9 cellular contexts compared by ENCODE assay signal in the genomic region with DNA sequence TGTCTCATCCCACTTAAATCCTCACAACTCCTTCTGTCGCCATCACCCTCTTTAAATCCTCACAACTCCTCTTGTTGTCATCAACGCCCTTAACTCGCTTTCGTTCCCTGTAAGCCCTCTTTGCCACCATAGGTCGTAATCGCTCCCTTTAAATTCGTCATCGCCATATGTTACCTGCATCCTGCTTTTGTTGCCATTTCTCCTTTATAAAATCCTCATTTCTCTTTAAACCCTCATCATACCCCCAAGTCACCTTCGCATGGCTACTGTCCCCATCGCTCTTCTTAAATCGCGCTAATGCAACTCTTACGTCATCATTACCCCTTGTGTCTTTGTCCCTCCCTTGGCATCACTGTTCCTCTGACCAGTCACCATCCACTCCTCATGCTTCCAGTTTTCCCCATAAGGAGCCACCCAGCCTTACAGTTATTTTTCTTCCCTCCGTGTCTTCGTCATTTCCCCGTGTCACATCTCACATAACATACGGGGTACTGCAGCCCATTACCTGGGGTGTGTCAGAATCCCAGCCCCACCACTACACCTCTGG. TPM values are rescaled to one million over a fixed set of nuclear protein-coding genes. Genes with fewer than 3 reads are reported as not detected.
DNase-seq lines count a peak whose midpoint lies in the region; ATAC-seq and TF ChIP-seq lines count a peak whose summit lies in the region.
"Had no signal": no experiment of that assay in that cellular context is flagged by ENCODE, and none has a peak within 500 bp of the region (broad histone marks: within the 10 kb centered on the region; RNA-seq: fewer than 3 reads in every experiment).

No MANE protein-coding gene starts in this region.

- no peaks in the 10 kb centered on the region for H3F3A ChIP-seq in MM.1S (ENCODE audit: insufficient read depth, low read length)

- no peaks in the 10 kb centered on the region for H4K20me1 ChIP-seq in MM.1S (ENCODE audit: insufficient read depth, low read length)

- H3K79me2 ChIP-seq in MM.1S (ENCODE audit: low read length): peaks cover 34% of the 10 kb centered on the region

- no peaks in the 10 kb centered on the region for H3K9me3 ChIP-seq in MM.1S (replicated peaks; ENCODE audit: insufficient read depth, low read length)
- no peaks in the 10 kb centered on the region for H3K9me3 ChIP-seq in WERI-Rb-1 (ENCODE audit: severe bottlenecking)

- H3K36me3 ChIP-seq in MM.1S (replicated peaks; ENCODE audit: insufficient read depth, low read length) (no peaks in the 10 kb centered on the region), WERI-Rb-1 (peaks cover 12% of the 10 kb centered on the region)

- TF ChIP-seq CTCF in MM.1S (IDR thresholded peaks at IDR 0.05; ENCODE audit: low read length): no peak
- no peak for TF ChIP-seq CTCF in WERI-Rb-1 (IDR thresholded peaks at IDR 0.05; ENCODE audit: low read depth, low read length)
- TF ChIP-seq CTCF in fibroblast of the aortic adventitia (IDR thresholded peaks at IDR 0.05; ENCODE audit: insufficient read depth, low read length): no peak

- H2AFZ ChIP-seq in MM.1S (ENCODE audit: low read length): peak overlapping the region; percentile 55

- H3K27me3 ChIP-seq in MM.1S (replicated peaks; ENCODE audit: insufficient read depth, low read length): no peaks in the 10 kb centered on the region
- no peaks in the 10 kb centered on the region for H3K27me3 ChIP-seq in WERI-Rb-1 (ENCODE audit: insufficient read depth, low read depth, severe bottlenecking)

- no peak for ATAC-seq in HG03135 (IDR thresholded peaks at IDR 0.05; ENCODE audit: unreplicated experiment)

- H3K4me2 ChIP-seq in MM.1S (ENCODE audit: low read depth, low read length): peak overlapping the region; percentile 90

- H3K27ac ChIP-seq in MM.1S (ENCODE audit: low read length) (no peak overlapping the region), WERI-Rb-1 (peak overlapping the region; percentile 65)

- H3K9ac ChIP-seq in MM.1S (ENCODE audit: low read length): peak overlapping the region; percentile 35; the same call in 1 of the 2 replicates

- H3K4me3 ChIP-seq in MM.1S (ENCODE audit: low read length) (peak overlapping the region; percentile 63), WERI-Rb-1 (ENCODE audit: low read depth, low read length) (peak overlapping the region; percentile 76), fibroblast of the aortic adventitia (ENCODE audit: low read depth, low read length) (peak overlapping the region; percentile 98)

- H3K4me1 ChIP-seq in MM.1S (ENCODE audit: low read length): peaks cover 4% of the 10 kb centered on the region; the same call in 1 of the 2 replicates

- DNase-seq in NCI-H2196 (lab: John Stamatoyannopoulos, UW; ENCODE audit: unreplicated experiment) (peak; percentile 20), NCI-H2196 treated with DMSO at 0.1 percent for 48 hours (lab: John Stamatoyannopoulos, UW; ENCODE audit: unreplicated experiment) (no peak), MM.1S (peak; percentile 11), WERI-Rb-1 (no peak), fibroblast of the aortic adventitia (ENCODE audit: low read depth) (peak; percentile 72), pons (ENCODE audit: low spot score) (peak; percentile 55), ecto neural progenitor cell (ENCODE audit: low spot score) (no peak)

- no peaks in the 10 kb centered on the region for H3K9me2 ChIP-seq in MM.1S (replicated peaks; ENCODE audit: insufficient read depth, low read length)

RNA-seq across cellular contexts. Expression of gene PLD3, which starts 0.5 kb away (rescaled TPM):
- 179 and 252 TPM in 2 replicates for total RNA-seq in fibroblast of the aortic adventitia (ENCODE audit: low replicate concordance)

RNA-seq across cellular contexts. Expression of gene C19orf47, which starts 0.8 kb away (rescaled TPM):
- 1.2 and 9.1 TPM in 2 replicates for total RNA-seq in fibroblast of the aortic adventitia (ENCODE audit: low replicate concordance)

RNA-seq across cellular contexts. Expression of gene HIPK4, which starts 40.9 kb away (rescaled TPM):
- 0.18 TPM in 1 of 2 replicates, not detected in the other for total RNA-seq in fibroblast of the aortic adventitia (ENCODE audit: low replicate concordance)
- total RNA-seq: glomerular endothelial cell had no signal

Comparison
In these comparisons a context has a peak if more than half of its experiments do, and no peak if none do; other contexts are left out.
1. DNase-seq: peak in NCI-H2196 (single experiment), MM.1S (single experiment), fibroblast of the aortic adventitia (single experiment) and pons (single experiment); none in NCI-H2196 treated with DMSO at 0.1 percent for 48 hours (single experiment), WERI-Rb-1 (single experiment) and ecto neural progenitor cell (single experiment).
2. Peak in every context shown above with its lines, with median percentiles within 50 percentile points of each other: H3K4me3 ChIP-seq.